8 cellular contexts compared by ENCODE assay signal in the genomic region with DNA sequence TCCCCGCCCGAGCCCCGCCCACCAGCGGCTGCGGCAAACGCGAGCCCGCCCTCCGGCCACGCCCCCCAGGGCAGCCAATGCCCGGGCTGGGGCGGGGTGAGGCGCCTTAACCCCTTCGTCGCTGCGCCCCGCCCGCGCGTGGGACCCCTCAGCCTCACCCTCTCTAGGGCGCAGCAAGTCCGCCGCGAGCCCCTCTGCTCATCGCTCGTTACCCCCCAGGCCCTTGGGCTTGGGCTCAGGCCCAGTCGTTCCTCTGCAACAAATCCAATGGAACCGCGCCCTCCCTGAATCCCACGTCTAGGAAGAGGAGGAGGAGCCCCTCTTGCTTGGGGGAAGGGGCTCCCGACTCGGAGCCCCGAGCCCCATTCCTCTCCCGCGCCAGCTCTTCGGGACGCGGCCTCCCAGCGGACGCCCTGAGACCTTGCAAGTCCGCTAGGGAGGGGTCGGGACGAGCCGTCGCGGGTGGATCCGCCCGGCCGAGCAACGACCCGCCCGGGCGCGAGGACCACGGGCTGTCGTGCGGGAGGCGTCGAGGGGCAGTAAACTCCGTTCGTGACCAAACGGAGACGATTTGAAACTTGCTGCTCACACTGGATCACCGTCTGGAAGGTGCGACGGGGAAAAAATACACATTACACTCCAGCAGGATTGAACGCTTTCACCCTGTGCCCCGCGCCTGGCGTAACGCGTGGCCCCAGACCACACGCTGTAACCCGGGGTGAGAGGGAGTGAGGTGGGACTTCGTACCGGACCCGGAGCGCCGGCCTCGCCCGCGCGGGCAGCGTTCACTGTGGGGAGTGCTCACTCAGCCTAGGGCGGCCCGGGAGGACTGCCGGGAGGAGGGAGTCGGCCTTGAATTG. TPM values are rescaled to one million over a fixed set of nuclear protein-coding genes. Genes with fewer than 3 reads are reported as not detected.
A peak's percentile ranks its signal among the peaks of the same experiment; 100 is the strongest.
DNase-seq lines count a peak whose midpoint lies in the region; ATAC-seq and TF ChIP-seq lines count a peak whose summit lies in the region.

No MANE protein-coding gene starts in this region.

- under 1% methylated on average over 88 of the region's 88 CpGs for WGBS in HUES64

- peak overlapping the region; percentile 82 for H3K9ac ChIP-seq in HUES64 (ENCODE audit: low read depth, low read length)

- H3K27ac Mint-ChIP-seq in Caco-2 (ENCODE audit: unreplicated experiment) (peak overlapping the region; percentile 81), naive B cell (peak overlapping the region in 5 of 6 donors; percentile 38 to 89 (median 74))
- no peak overlapping the region for H3K27ac Mint-ChIP-seq in activated T-helper 1 cell treated with anti-CD3 and anti-CD28 coated beads, Interleukin-12 subunit alpha, Interleukin-12 subunit beta, Interleukin-2, Interleukin-4 antibody, amounts not matched to agents 30 ng/mL and 10 ng/mL and 1 ng/mL, durations not matched to agents 14 hours and 24 hours and 36 hours
- no peak overlapping the region for H3K27ac Mint-ChIP-seq in stimulated activated effector memory CD8-positive, alpha-beta T cell treated with anti-CD3 and anti-CD28 coated beads, Interleukin-12 subunit alpha, Interleukin-12 subunit beta, amount 100 ng/mL, for 72 hours

- peak overlapping the region; percentile 98 for H3K4me3 Mint-ChIP-seq in Caco-2 (ENCODE audit: unreplicated experiment)
- H3K4me3 Mint-ChIP-seq in activated T-helper 1 cell treated with anti-CD3 and anti-CD28 coated beads, Interleukin-12 subunit alpha, Interleukin-12 subunit beta, Interleukin-2, Interleukin-4 antibody, amounts not matched to agents 30 ng/mL and 10 ng/mL and 1 ng/mL, durations not matched to agents 14 hours and 24 hours and 36 hours, result peak overlapping the region; percentile 85
- H3K4me3 Mint-ChIP-seq in naive B cell, result peak overlapping the region; percentile 60 to 91 (median 84)
- H3K4me3 Mint-ChIP-seq in stimulated activated effector memory CD8-positive, alpha-beta T cell treated with anti-CD3 and anti-CD28 coated beads, Interleukin-12 subunit alpha, Interleukin-12 subunit beta, amount 100 ng/mL, for 72 hours, result peak overlapping the region; percentile 82

- no peaks in the 10 kb centered on the region for H3K9me3 Mint-ChIP-seq in Caco-2 (ENCODE audit: unreplicated experiment)
- H3K9me3 Mint-ChIP-seq in activated T-helper 1 cell treated with anti-CD3 and anti-CD28 coated beads, Interleukin-12 subunit alpha, Interleukin-12 subunit beta, Interleukin-2, Interleukin-4 antibody, amounts not matched to agents 30 ng/mL and 10 ng/mL and 1 ng/mL, durations not matched to agents 14 hours and 24 hours and 36 hours, result no peaks in the 10 kb centered on the region
- H3K9me3 Mint-ChIP-seq in naive B cell, result no peaks in the 10 kb centered on the region
- no peaks in the 10 kb centered on the region for H3K9me3 Mint-ChIP-seq in stimulated activated effector memory CD8-positive, alpha-beta T cell treated with anti-CD3 and anti-CD28 coated beads, Interleukin-12 subunit alpha, Interleukin-12 subunit beta, amount 100 ng/mL, for 72 hours

- H3K4me3 ChIP-seq in Caco-2 (ENCODE audit: low read depth, low read length), result peak overlapping the region; percentile 84
- peak overlapping the region; percentile 88 for H3K4me3 ChIP-seq in HUES64 (ENCODE audit: low read length)
- peak overlapping the region; percentile 81 to 92 for H3K4me3 ChIP-seq in Panc1 (ENCODE audit: low read depth in 2 of 2, low read length in 2 of 2)

- peak overlapping the region; percentile 55 for H3K27ac ChIP-seq in HUES64 (ENCODE audit: low read depth, low read length)
- peak overlapping the region; percentile 81 for H3K27ac ChIP-seq in Panc1 (ENCODE audit: low read length)

- H3K4me1 Mint-ChIP-seq in Caco-2 (ENCODE audit: low read depth, unreplicated experiment), result peaks cover 15% of the 10 kb centered on the region
- peaks cover 12% of the 10 kb centered on the region for H3K4me1 Mint-ChIP-seq in activated T-helper 1 cell treated with anti-CD3 and anti-CD28 coated beads, Interleukin-12 subunit alpha, Interleukin-12 subunit beta, Interleukin-2, Interleukin-4 antibody, amounts not matched to agents 30 ng/mL and 10 ng/mL and 1 ng/mL, durations not matched to agents 14 hours and 24 hours and 36 hours (ENCODE audit: low read depth)
- H3K4me1 Mint-ChIP-seq in naive B cell, result peaks cover 8 to 22% (median 14%) of the 10 kb centered on the region in 3 donors
- peaks cover 9% of the 10 kb centered on the region for H3K4me1 Mint-ChIP-seq in stimulated activated effector memory CD8-positive, alpha-beta T cell treated with anti-CD3 and anti-CD28 coated beads, Interleukin-12 subunit alpha, Interleukin-12 subunit beta, amount 100 ng/mL, for 72 hours

- H3K36me3 Mint-ChIP-seq in Caco-2 (ENCODE audit: insufficient read depth, unreplicated experiment) (peaks cover 19% of the 10 kb centered on the region), naive B cell (no peaks in the 10 kb centered on the region)
- H3K36me3 Mint-ChIP-seq in activated T-helper 1 cell treated with anti-CD3 and anti-CD28 coated beads, Interleukin-12 subunit alpha, Interleukin-12 subunit beta, Interleukin-2, Interleukin-4 antibody, amounts not matched to agents 30 ng/mL and 10 ng/mL and 1 ng/mL, durations not matched to agents 14 hours and 24 hours and 36 hours (ENCODE audit: low read depth), result peaks cover 5% of the 10 kb centered on the region
- no peaks in the 10 kb centered on the region for H3K36me3 Mint-ChIP-seq in stimulated activated effector memory CD8-positive, alpha-beta T cell treated with anti-CD3 and anti-CD28 coated beads, Interleukin-12 subunit alpha, Interleukin-12 subunit beta, amount 100 ng/mL, for 72 hours

- ATAC-seq in GM21447 (IDR thresholded peaks at IDR 0.05; ENCODE audit: unreplicated experiment) (peak; percentile 86), Panc1 (peak; percentile 94), naive B cell (ENCODE audit: low read depth in 2 of 2) (peak; percentile 82 to 83)
- ATAC-seq in stimulated activated effector memory CD8-positive, alpha-beta T cell treated with anti-CD3 and anti-CD28 coated beads, Interleukin-12 subunit alpha, Interleukin-12 subunit beta, amount 100 ng/mL, for 72 hours, result peak; percentile 92

- H3K9me3 ChIP-seq in Caco-2, result no peaks in the 10 kb centered on the region
- H3K9me3 ChIP-seq in HUES64 (ENCODE audit: insufficient read depth, low read depth, low read length), result no peaks in the 10 kb centered on the region
- no peaks in the 10 kb centered on the region for H3K9me3 ChIP-seq in Panc1 (ENCODE audit: control insufficient read depth, insufficient read depth, low read depth, low read length)

- BruUV-seq in Caco-2 (replicated peaks; lab: Mats Ljungman, UMichigan) (no TSS peak), Panc1 (replicated peaks; lab: Mats Ljungman, UMichigan) (no TSS peak)

- H3K4me1 ChIP-seq in Caco-2 (peaks cover 9% of the 10 kb centered on the region; the same call in 1 of the 2 replicates), HUES64 (ENCODE audit: insufficient read depth, low read length) (peaks cover 26% of the 10 kb centered on the region), Panc1 (ENCODE audit: control insufficient read depth, insufficient read depth, low read length) (peaks cover 14% of the 10 kb centered on the region)

- CTCF ChIA-PET in Caco-2 (lab: Charles Lee), result interaction anchor here (0.7 kb wide), 1 partner anchor 14 kb away, joined by 3 read pairs; a partner anchor contains a TSS
- CTCF ChIA-PET in Panc1 (lab: Charles Lee), result interaction anchor here (0.7 kb wide), 1 partner anchor 77 kb away, joined by 4 read pairs; no protein-coding TSS in a partner anchor

- H3K27me3 Mint-ChIP-seq in Caco-2 (ENCODE audit: insufficient read depth, unreplicated experiment), result peaks cover 3% of the 10 kb centered on the region
- peaks cover 44% of the 10 kb centered on the region for H3K27me3 Mint-ChIP-seq in activated T-helper 1 cell treated with anti-CD3 and anti-CD28 coated beads, Interleukin-12 subunit alpha, Interleukin-12 subunit beta, Interleukin-2, Interleukin-4 antibody, amounts not matched to agents 30 ng/mL and 10 ng/mL and 1 ng/mL, durations not matched to agents 14 hours and 24 hours and 36 hours (ENCODE audit: insufficient read depth)
- peaks cover 28 to 52% (median 42%) of the 10 kb centered on the region in 3 donors for H3K27me3 Mint-ChIP-seq in naive B cell

- in situ Hi-C loops in Panc1 (cut with HindIII; ENCODE audit: low pct_unique_long_range_greater_than_20kb, low sequenced_read_pairs), result no loop called here

- intact Hi-C loops in Caco-2 (cut with micrococcal nuclease; ENCODE audit: unreplicated experiment), result no loop called here
- intact Hi-C loops in Panc1 (cut with micrococcal nuclease; ENCODE audit: unreplicated experiment), result no loop called here
- intact Hi-C loops in activated T-helper 1 cell treated with anti-CD3 and anti-CD28 coated beads, Interleukin-12 subunit alpha, Interleukin-12 subunit beta, Interleukin-2, Interleukin-4 antibody, amounts not matched to agents 30 ng/mL and 10 ng/mL and 1 ng/mL, durations not matched to agents 14 hours and 24 hours and 36 hours (cut with micrococcal nuclease), result loop anchor here (1.0 to 2.0 kb wide), 5 partner anchors 15 to 234 kb away; a partner anchor contains a TSS

- no peaks in the 10 kb centered on the region for H3K27me3 ChIP-seq in Caco-2 (replicated peaks; ENCODE audit: control insufficient read depth, insufficient read depth, low read length)
- H3K27me3 ChIP-seq in HUES64 (ENCODE audit: insufficient read depth, low read length), result peaks cover 12% of the 10 kb centered on the region
- no peaks in the 10 kb centered on the region for H3K27me3 ChIP-seq in Panc1 (ENCODE audit: control insufficient read depth, insufficient read depth, low read length)

- H3K36me3 ChIP-seq in Caco-2 (ENCODE audit: control insufficient read depth, insufficient read depth, low read length) (no peaks in the 10 kb centered on the region; the same call in 1 of the 2 replicates), HUES64 (ENCODE audit: insufficient read depth, low read length) (no peaks in the 10 kb centered on the region), Panc1 (ENCODE audit: control insufficient read depth, insufficient read depth, low read length) (no peaks in the 10 kb centered on the region)

- DNase-seq in Caco-2 (peak; percentile 89 to 97), Panc1 (ENCODE audit: low read depth, low spot score) (no peak), fibroblast of gingiva (ENCODE audit: low read depth) (peak; percentile 66), naive B cell (peak; percentile 88)
- DNase-seq in activated T-helper 1 cell treated with anti-CD3 and anti-CD28 coated beads, Interleukin-12 subunit alpha, Interleukin-12 subunit beta, Interleukin-2, Interleukin-4 antibody, amounts not matched to agents 30 ng/mL and 10 ng/mL and 1 ng/mL, durations not matched to agents 14 hours and 24 hours and 36 hours (ENCODE audit: low spot score), result peak; percentile 86
- peak; percentile 87 to 90 for DNase-seq in stimulated activated effector memory CD8-positive, alpha-beta T cell treated with anti-CD3 and anti-CD28 coated beads, Interleukin-12 subunit alpha, Interleukin-12 subunit beta, amount 100 ng/mL, for 72 hours (ENCODE audit: low spot score in 2 of 2)

- TF ChIP-seq CTCF in Caco-2 (IDR thresholded peaks at IDR 0.05; ENCODE audit: insufficient read depth in 1 of 2, low read depth in 1 of 2, low read length in 1 of 2, severe bottlenecking in 1 of 2, unreplicated experiment in 1 of 2) (peak in 1 of 2 experiments; percentile 26), Panc1 (IDR thresholded peaks at IDR 0.05) (no peak)

- POLR2A ChIA-PET in Caco-2 (lab: Charles Lee), result no interaction called here
- POLR2A ChIA-PET in Panc1 (lab: Charles Lee), result no interaction called here

RNA-seq across cellular contexts. Expression of a gene that starts 0.5 kb away (rescaled TPM):
- total RNA-seq in Caco-2 (2022) (4.3 and 4.5 TPM in 2 replicates), Panc1 (2021; ENCODE audit: unreplicated experiment) (5.2 TPM)
- 7.1 TPM for polyA plus RNA-seq in HUES64 (2013, experiment 1 of 2)
- 9.7 TPM for polyA plus RNA-seq in HUES64 (2013, experiment 2 of 2)
- 7.8 TPM for polyA plus RNA-seq in Panc1 (2012; ENCODE audit: insufficient read length)
- total RNA-seq in activated T-helper 1 cell treated with anti-CD3 and anti-CD28 coated beads, Interleukin-12 subunit alpha, Interleukin-12 subunit beta, Interleukin-2, Interleukin-4 antibody, amounts not matched to agents 30 ng/mL and 10 ng/mL and 1 ng/mL, durations not matched to agents 14 hours and 24 hours and 36 hours, result 0.54 and 0.78 TPM in 2 replicates
- 1 to 10 TPM in 2 of 6 donors, under 1 TPM in 4; 0.19 to 1.4 (median 0.56) TPM for polyA plus RNA-seq in naive B cell (ENCODE audit: low read depth in 6 of 6)

RNA-seq across cellular contexts. Expression of a gene that starts 14.1 kb away (rescaled TPM):
- 24.2 and 27.4 TPM in 2 replicates for total RNA-seq in Caco-2 (2022)
- 16.4 TPM for polyA plus RNA-seq in HUES64 (2013, experiment 1 of 2)
- polyA plus RNA-seq in HUES64 (2013, experiment 2 of 2), result 16.9 TPM
- total RNA-seq in Panc1 (2021; ENCODE audit: unreplicated experiment), result 16.3 TPM
- 8.2 TPM for polyA plus RNA-seq in Panc1 (2012; ENCODE audit: insufficient read length)
- 25.4 TPM in 2 replicates for total RNA-seq in activated T-helper 1 cell treated with anti-CD3 and anti-CD28 coated beads, Interleukin-12 subunit alpha, Interleukin-12 subunit beta, Interleukin-2, Interleukin-4 antibody, amounts not matched to agents 30 ng/mL and 10 ng/mL and 1 ng/mL, durations not matched to agents 14 hours and 24 hours and 36 hours
- 10 to 100 TPM; 10.8 to 22.6 (median 16.8) TPM for polyA plus RNA-seq in naive B cell (ENCODE audit: low read depth in 6 of 6)

RNA-seq across cellular contexts. Expression of a gene that starts 14.1 kb away (rescaled TPM):
- total RNA-seq in Caco-2 (2022) (6.7 and 6.9 TPM in 2 replicates), Panc1 (2021; ENCODE audit: unreplicated experiment) (6.6 TPM)
- polyA plus RNA-seq in HUES64 (2013, experiment 1 of 2), result 4.5 TPM
- 5.1 TPM for polyA plus RNA-seq in HUES64 (2013, experiment 2 of 2)
- polyA plus RNA-seq in Panc1 (2012; ENCODE audit: insufficient read length), result 6.0 TPM
- total RNA-seq in activated T-helper 1 cell treated with anti-CD3 and anti-CD28 coated beads, Interleukin-12 subunit alpha, Interleukin-12 subunit beta, Interleukin-2, Interleukin-4 antibody, amounts not matched to agents 30 ng/mL and 10 ng/mL and 1 ng/mL, durations not matched to agents 14 hours and 24 hours and 36 hours, result 5.9 and 7.7 TPM in 2 replicates
- polyA plus RNA-seq in naive B cell (ENCODE audit: low read depth in 6 of 6), result 1 to 10 TPM; 4.0 to 7.6 (median 4.9) TPM

RNA-seq across cellular contexts. Expression of a gene that starts 30.7 kb away (rescaled TPM):
- 76.3 and 84.8 TPM in 2 replicates for total RNA-seq in Caco-2 (2022)
- polyA plus RNA-seq in HUES64 (2013, experiment 1 of 2), result 32.8 TPM
- 31.5 TPM for polyA plus RNA-seq in HUES64 (2013, experiment 2 of 2)
- total RNA-seq in Panc1 (2021; ENCODE audit: unreplicated experiment), result 65.5 TPM
- polyA plus RNA-seq in Panc1 (2012; ENCODE audit: insufficient read length), result 101 TPM
- total RNA-seq in activated T-helper 1 cell treated with anti-CD3 and anti-CD28 coated beads, Interleukin-12 subunit alpha, Interleukin-12 subunit beta, Interleukin-2, Interleukin-4 antibody, amounts not matched to agents 30 ng/mL and 10 ng/mL and 1 ng/mL, durations not matched to agents 14 hours and 24 hours and 36 hours, result 67.5 and 72.3 TPM in 2 replicates
- polyA plus RNA-seq in naive B cell (ENCODE audit: low read depth in 6 of 6), result 10 to 100 TPM; 33.3 to 51.0 (median 38.3) TPM

RNA-seq across cellular contexts. Expression of a gene that starts 35.5 kb away (rescaled TPM):
- total RNA-seq in Caco-2 (2022), result 68.4 and 73.8 TPM in 2 replicates
- polyA plus RNA-seq in HUES64 (2013, experiment 1 of 2), result 54.0 TPM
- polyA plus RNA-seq in HUES64 (2013, experiment 2 of 2), result 49.3 TPM
- 107 TPM for total RNA-seq in Panc1 (2021; ENCODE audit: unreplicated experiment)
- polyA plus RNA-seq in Panc1 (2012; ENCODE audit: insufficient read length), result 111 TPM
- 93.3 and 96.0 TPM in 2 replicates for total RNA-seq in activated T-helper 1 cell treated with anti-CD3 and anti-CD28 coated beads, Interleukin-12 subunit alpha, Interleukin-12 subunit beta, Interleukin-2, Interleukin-4 antibody, amounts not matched to agents 30 ng/mL and 10 ng/mL and 1 ng/mL, durations not matched to agents 14 hours and 24 hours and 36 hours
- 10 to 100 TPM; 49.1 to 89.5 (median 75.0) TPM for polyA plus RNA-seq in naive B cell (ENCODE audit: low read depth in 6 of 6)

Comparison
In these comparisons a context has a peak if more than half of its experiments do, and no peak if none do; other contexts are left out.
1. H3K27ac Mint-ChIP-seq: peak in Caco-2 (single experiment) and naive B cell (5 of 6); none in activated T-helper 1 cell treated with anti-CD3 and anti-CD28 coated beads, Interleukin-12 subunit alpha, Interleukin-12 subunit beta, Interleukin-2, Interleukin-4 antibody, amounts not matched to agents 30 ng/mL and 10 ng/mL and 1 ng/mL, durations not matched to agents 14 hours and 24 hours and 36 hours (single experiment) and stimulated activated effector memory CD8-positive, alpha-beta T cell treated with anti-CD3 and anti-CD28 coated beads, Interleukin-12 subunit alpha, Interleukin-12 subunit beta, amount 100 ng/mL, for 72 hours (single experiment).
2. Peak in every context shown above with its lines, with median percentiles within 50 percentile points of each other: H3K4me3 ChIP-seq, H3K4me3 Mint-ChIP-seq and ATAC-seq.